Comparison of ENCODE assay signal across 25 cellular contexts in the genomic region with DNA sequence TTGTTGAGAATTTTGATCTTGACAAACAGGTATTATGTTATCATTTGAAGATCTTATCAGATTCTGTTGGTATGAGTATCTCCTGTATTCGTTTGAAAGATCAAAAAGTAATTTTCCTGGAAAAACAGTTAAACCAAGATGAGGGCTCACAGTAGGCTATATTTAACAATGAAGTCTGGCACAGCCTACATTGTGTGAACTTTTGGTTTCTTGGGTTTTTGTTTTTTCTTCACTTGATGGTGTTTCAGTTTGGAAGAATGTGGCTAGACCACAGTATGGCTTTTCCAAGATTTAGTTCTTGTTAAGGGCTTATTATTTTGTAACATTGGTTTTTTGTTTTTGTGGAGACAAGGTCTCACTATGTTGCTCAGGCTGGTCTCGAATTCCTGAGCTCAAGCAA.
A peak's percentile ranks its signal among the peaks of the same experiment; 100 is the strongest.
DNase-seq lines count a peak whose midpoint lies in the region; ATAC-seq and TF ChIP-seq lines count a peak whose summit lies in the region.
"Had no signal": no experiment of that assay in that cellular context is flagged by ENCODE, and none has a peak within 500 bp of the region (broad histone marks: within the 10 kb centered on the region; RNA-seq: fewer than 3 reads in every experiment).

No MANE protein-coding gene starts in this region.

- POLR2A ChIA-PET in activated CD8-positive, alpha-beta T cell treated with anti-CD3 and anti-CD28 coated beads, Interleukin-2, amount 10 ng/mL, durations not matched to agents 7 days and 5 days (lab: Charles Lee) = no interaction called here
- POLR2A ChIA-PET in activated CD8-positive, alpha-beta T cell treated with anti-CD3 and anti-CD28 coated beads for 36 hours (lab: Charles Lee) = no interaction called here

- DNase-seq in activated CD8-positive, alpha-beta T cell treated with anti-CD3 and anti-CD28 coated beads, Interleukin-2, amount 10 ng/mL, durations not matched to agents 7 days and 5 days = no peak
- DNase-seq in activated CD8-positive, alpha-beta T cell treated with anti-CD3 and anti-CD28 coated beads for 36 hours = no peak
- peak; percentile 58 for DNase-seq in LHCN-M2 (ENCODE audit: low read depth)
- peak; percentile 16 for DNase-seq in fibroblast of gingiva (ENCODE audit: low read depth)
- peak; percentile 36 for DNase-seq in skeletal muscle cell (ENCODE audit: low read depth)
- DNase-seq in stimulated activated CD4-positive, alpha-beta T cell treated with anti-CD3 and anti-CD28 coated beads, Interleukin-12 subunit alpha, Interleukin-12 subunit beta, amount 100 ng/mL, for 4 hours = no peak
- DNase-seq in GM10266 (ENCODE audit: extremely low spot score) = no peak
- DNase-seq: 8988T; activated CD4-positive, alpha-beta memory T cell treated with anti-CD3 and anti-CD28 coated beads, Interleukin-2, amount 10 ng/mL, durations not matched to agents 7 days and 5 days; activated T-cell treated with anti-CD3 and anti-CD28 coated beads, Interleukin-2, amount 50 U/mL, for 48 hours; C1 segment of cervical spinal cord; caudate nucleus; erythroblast; GDM1; H7; lower lobe of right lung; NCI-H1436; NCI-H2171 treated with DMSO at 0.1 percent for 48 hours; sigmoid colon; stimulated activated CD4-positive, alpha-beta T cell treated with anti-CD3 and anti-CD28 coated beads, Interleukin-4, amount 100 ng/mL, for 1 hour; T-helper 17 cell; WERI-Rb-1 had no signal

- peak; percentile 55 for ATAC-seq in activated CD8-positive, alpha-beta T cell treated with anti-CD3 and anti-CD28 coated beads, Interleukin-2, amount 10 ng/mL, durations not matched to agents 7 days and 5 days
- ATAC-seq in activated CD8-positive, alpha-beta T cell treated with anti-CD3 and anti-CD28 coated beads for 36 hours = no peak
- ATAC-seq in HG03571 (IDR thresholded peaks at IDR 0.05; ENCODE audit: unreplicated experiment) = no peak
- ATAC-seq: lower lobe of right lung, T-helper 17 cell had no signal

- peaks cover 34% of the 10 kb centered on the region for H3K36me3 Mint-ChIP-seq in activated CD8-positive, alpha-beta T cell treated with anti-CD3 and anti-CD28 coated beads, Interleukin-2, amount 10 ng/mL, durations not matched to agents 7 days and 5 days (ENCODE audit: low read depth)
- H3K36me3 Mint-ChIP-seq in activated CD8-positive, alpha-beta T cell treated with anti-CD3 and anti-CD28 coated beads for 36 hours (ENCODE audit: low read depth) = peaks cover 14% of the 10 kb centered on the region

- peak overlapping the region; percentile 20 for H3K27ac Mint-ChIP-seq in activated CD8-positive, alpha-beta T cell treated with anti-CD3 and anti-CD28 coated beads, Interleukin-2, amount 10 ng/mL, durations not matched to agents 7 days and 5 days
- no peak overlapping the region for H3K27ac Mint-ChIP-seq in activated CD8-positive, alpha-beta T cell treated with anti-CD3 and anti-CD28 coated beads for 36 hours
- H3K27ac Mint-ChIP-seq: activated CD4-positive, alpha-beta memory T cell treated with anti-CD3 and anti-CD28 coated beads, Interleukin-2, amount 10 ng/mL, durations not matched to agents 7 days and 5 days; activated naive CD8-positive, alpha-beta T cell; T-helper 17 cell had no signal

- no peak overlapping the region for H3K4me3 Mint-ChIP-seq in activated CD8-positive, alpha-beta T cell treated with anti-CD3 and anti-CD28 coated beads, Interleukin-2, amount 10 ng/mL, durations not matched to agents 7 days and 5 days
- H3K4me3 Mint-ChIP-seq in activated CD8-positive, alpha-beta T cell treated with anti-CD3 and anti-CD28 coated beads for 36 hours = no peak overlapping the region
- H3K4me3 Mint-ChIP-seq: activated CD4-positive, alpha-beta memory T cell treated with anti-CD3 and anti-CD28 coated beads, Interleukin-2, amount 10 ng/mL, durations not matched to agents 7 days and 5 days; activated naive CD8-positive, alpha-beta T cell; T-helper 17 cell had no signal

- no peaks in the 10 kb centered on the region for H3K27me3 Mint-ChIP-seq in activated CD8-positive, alpha-beta T cell treated with anti-CD3 and anti-CD28 coated beads, Interleukin-2, amount 10 ng/mL, durations not matched to agents 7 days and 5 days (ENCODE audit: low read depth)
- no peaks in the 10 kb centered on the region for H3K27me3 Mint-ChIP-seq in activated CD8-positive, alpha-beta T cell treated with anti-CD3 and anti-CD28 coated beads for 36 hours
- H3K27me3 Mint-ChIP-seq: activated CD4-positive, alpha-beta memory T cell treated with anti-CD3 and anti-CD28 coated beads, Interleukin-2, amount 10 ng/mL, durations not matched to agents 7 days and 5 days; activated naive CD8-positive, alpha-beta T cell; T-helper 17 cell had no signal

- intact Hi-C loops in activated CD8-positive, alpha-beta T cell treated with anti-CD3 and anti-CD28 coated beads for 36 hours (cut with micrococcal nuclease) = no loop called here

- no peaks in the 10 kb centered on the region for H3K9me3 Mint-ChIP-seq in activated CD8-positive, alpha-beta T cell treated with anti-CD3 and anti-CD28 coated beads, Interleukin-2, amount 10 ng/mL, durations not matched to agents 7 days and 5 days (ENCODE audit: insufficient read depth)
- no peaks in the 10 kb centered on the region for H3K9me3 Mint-ChIP-seq in activated CD8-positive, alpha-beta T cell treated with anti-CD3 and anti-CD28 coated beads for 36 hours

- TF ChIP-seq CTCF in activated CD8-positive, alpha-beta T cell treated with anti-CD3 and anti-CD28 coated beads for 36 hours (IDR thresholded peaks at IDR 0.05) = no peak
- TF ChIP-seq CTCF in GM10266 (IDR thresholded peaks at IDR 0.05; ENCODE audit: control insufficient read depth, insufficient read depth, low read depth, missing control alignments) = no peak

- peaks cover 45% of the 10 kb centered on the region for H3K4me1 Mint-ChIP-seq in activated CD8-positive, alpha-beta T cell treated with anti-CD3 and anti-CD28 coated beads, Interleukin-2, amount 10 ng/mL, durations not matched to agents 7 days and 5 days (ENCODE audit: low read depth)
- peaks cover 27% of the 10 kb centered on the region for H3K4me1 Mint-ChIP-seq in activated CD8-positive, alpha-beta T cell treated with anti-CD3 and anti-CD28 coated beads for 36 hours (ENCODE audit: low read depth)

- CTCF ChIA-PET in activated CD8-positive, alpha-beta T cell treated with anti-CD3 and anti-CD28 coated beads, Interleukin-2, amount 10 ng/mL, durations not matched to agents 7 days and 5 days (lab: Charles Lee) = interaction anchor here (1.2 kb wide), 1 partner anchor 277 kb away, joined by 3 read pairs; no protein-coding TSS in a partner anchor
- CTCF ChIA-PET in activated CD8-positive, alpha-beta T cell treated with anti-CD3 and anti-CD28 coated beads for 36 hours (lab: Charles Lee) = no interaction called here

- no peak overlapping the region for H3K4me3 ChIP-seq in skeletal muscle cell (ENCODE audit: low read depth, low read length)
- H3K4me3 ChIP-seq: lower lobe of right lung, sigmoid colon, SJSA1 had no signal

Comparison
In these comparisons a context has a peak if more than half of its experiments do, and no peak if none do; other contexts are left out.
1. DNase-seq: peak in LHCN-M2 (single experiment), fibroblast of gingiva (single experiment) and skeletal muscle cell (single experiment); none in activated CD8-positive, alpha-beta T cell treated with anti-CD3 and anti-CD28 coated beads, Interleukin-2, amount 10 ng/mL, durations not matched to agents 7 days and 5 days (single experiment), activated CD8-positive, alpha-beta T cell treated with anti-CD3 and anti-CD28 coated beads for 36 hours (single experiment), stimulated activated CD4-positive, alpha-beta T cell treated with anti-CD3 and anti-CD28 coated beads, Interleukin-12 subunit alpha, Interleukin-12 subunit beta, amount 100 ng/mL, for 4 hours (single experiment) and GM10266 (single experiment).